In genomic region chr1:20110679-20111078, GRCh38 we compare ENCODE assay signal across 16 cellular contexts. TPM values are rescaled to one million over a fixed set of nuclear protein-coding genes. Genes with fewer than 3 reads are reported as not detected.
DNase-seq lines count a peak whose midpoint lies in the region; ATAC-seq, FAIRE-seq and TF ChIP-seq lines count a peak whose summit lies in the region.
"Had no signal": no experiment of that assay in that cellular context is flagged by ENCODE, and none has a peak within 500 bp of the region (broad histone marks: within the 10 kb centered on the region; RNA-seq: fewer than 3 reads in every experiment).

No MANE protein-coding gene starts in this region.

- H3K36me3 ChIP-seq in K562 (ENCODE audit: control insufficient read depth, insufficient read depth, low read length) (no peaks in the 10 kb centered on the region), right atrium auricular region (no peaks in the 10 kb centered on the region)
- H3K36me3 ChIP-seq: SJSA1 had no signal

- H3K4me1 ChIP-seq in K562 (replicated peaks in 1 of 2; ENCODE audit: control insufficient read depth in 2 of 2, insufficient read depth in 2 of 2, low read length in 2 of 2) (no peaks in the 10 kb centered on the region; a peak in 1 of 5 replicates), right atrium auricular region (peaks cover 0 to 12% of the 10 kb centered on the region in 2 donors)
- H3K4me1 ChIP-seq: SJSA1 had no signal

- H3K4me3 ChIP-seq in K562 (no peak overlapping the region), right atrium auricular region (no peak overlapping the region)
- H3K4me3 ChIP-seq: SJSA1 had no signal

- H3K9me3 ChIP-seq in K562 (replicated peaks; ENCODE audit: control insufficient read depth, insufficient read depth, low read depth, low read length) = no peaks in the 10 kb centered on the region
- no peaks in the 10 kb centered on the region for H3K9me3 ChIP-seq in right atrium auricular region
- H3K9me3 ChIP-seq: SJSA1 had no signal

- no TSS peak for BruUV-seq in K562 (replicated peaks; lab: Mats Ljungman, UMichigan)

- intact Hi-C loops in K562 (cut with micrococcal nuclease) = no loop called here

- POLR2A ChIA-PET in K562 (lab: Yijun Ruan, JAX) = no interaction called here

- DNase-seq in HS-5 (ENCODE audit: low read depth) (peak; percentile 33), K562 (ENCODE audit: extremely low read depth in 1 of 4, low spot score in 3 of 4) (peak in 1 of 4 experiments; percentile 27), right atrium auricular region (ENCODE audit: low spot score) (peak; percentile 71), stromal cell of bone marrow (ENCODE audit: low read depth) (peak; percentile 56), GM12891 (ENCODE audit: insufficient read length, low spot score) (no peak), NCI-H187 treated with DMSO at 0.1 percent for 48 hours (lab: John Stamatoyannopoulos, UW) (no peak)
- DNase-seq: activated CD4-positive, alpha-beta T cell treated with anti-CD3 and anti-CD28 coated beads, Interleukin-2, amount 50 U/mL, for 1 hour; central memory CD4-positive, alpha-beta T cell; foreskin fibroblast; NCI-H526; stimulated activated CD4-positive, alpha-beta T cell treated with anti-CD3 and anti-CD28 coated beads, Interleukin-4, amount 100 ng/mL, for 24 hours; stimulated activated naive CD8-positive, alpha-beta T cell treated with anti-CD3 and anti-CD28 coated beads, Interleukin-15, Interleukin-2, amounts not matched to agents 100 U/mL and 50 U/mL, for 24 hours had no signal

- H2AFZ ChIP-seq in K562 (ENCODE audit: low read depth, low read length) = no peak overlapping the region

- TF ChIP-seq CTCF in K562 (IDR thresholded peaks at IDR 0.05 in 2 of 3, conservative IDR thresholded peaks at IDR 0.05 in 1 of 3; ENCODE audit: insufficient read depth in 2 of 3, low read depth in 1 of 3, low read length in 3 of 3) (no peak), right atrium auricular region (IDR thresholded peaks at IDR 0.05) (no peak)

- H3K9me1 ChIP-seq in K562 (ENCODE audit: control insufficient read depth, insufficient read depth, low read length) = no peaks in the 10 kb centered on the region

- no peaks in the 10 kb centered on the region for H3K79me2 ChIP-seq in K562 (ENCODE audit: control insufficient read depth, insufficient read depth, low read length)

- WGBS in K562 (ENCODE audit: insufficient coverage, low coverage, missing lambda C conversion rate) = 1% methylated on average over 12 of the region's 12 CpGs

- no peak overlapping the region for H3K9ac ChIP-seq in K562 (ENCODE audit: insufficient read depth in 1 of 2, low read depth in 2 of 2, low read length in 2 of 2)

- FAIRE-seq in K562 (lab: Jason Lieb, UNC) (peak; percentile 64), GM12891 (lab: Jason Lieb, UNC) (no peak)

- CTCF ChIA-PET in K562 (lab: Yijun Ruan, JAX; ENCODE audit: low intra/inter-chr PET ratio) = no interaction called here

- TF ChIP-seq POLR2A in K562 (conservative IDR thresholded peaks at IDR 0.05) (no peak), GM12891 (IDR thresholded peaks at IDR 0.05; ENCODE audit: low read depth, low read length) (no peak)

- no peak; the same call in 2 of the 3 replicates for ATAC-seq in K562
- no peak for ATAC-seq in HG03045 (IDR thresholded peaks at IDR 0.05; ENCODE audit: unreplicated experiment)
- ATAC-seq: stimulated activated naive CD8-positive, alpha-beta T cell treated with anti-CD3 and anti-CD28 coated beads, Interleukin-15, Interleukin-2, amounts not matched to agents 100 U/mL and 50 U/mL, for 24 hours had no signal

- H3K27me3 ChIP-seq in K562 (ENCODE audit: control insufficient read depth in 2 of 2, insufficient read depth in 2 of 2, low read length in 2 of 2) (peaks cover 24 to 58% of the 10 kb centered on the region in 2 experiments), right atrium auricular region (no peaks in the 10 kb centered on the region)

- no peak for TF ChIP-seq RAD21 in K562 (CRISPR knock-in tag; conservative IDR thresholded peaks at IDR 0.05 in 1 of 2, IDR thresholded peaks at IDR 0.05 in 1 of 2)

- H4K20me1 ChIP-seq in K562 (replicated peaks; ENCODE audit: control insufficient read depth, insufficient read depth, low read length) = peaks cover 6% of the 10 kb centered on the region; the same call in 1 of the 2 replicates

- in situ Hi-C loops in K562 (cut with MboI) = no loop called here

- no peak for TF ChIP-seq EP300 in K562 (IDR thresholded peaks at IDR 0.05; ENCODE audit: low read length)

- H3K27ac ChIP-seq in K562 (ENCODE audit: extremely low read depth, low read depth, low read length) = no peak overlapping the region
- peak overlapping the region in 1 of 2 donors; percentile 31 for H3K27ac ChIP-seq in right atrium auricular region
- H3K27ac ChIP-seq: SJSA1 had no signal

- H3K4me2 ChIP-seq in K562 (ENCODE audit: insufficient read depth, low read length) = no peak overlapping the region

TF ChIP-seq in K562, 482 proteins besides CTCF, POLR2A, EP300 and RAD21 (continues in another document):
- TF ChIP-seq ZFP30 (CRISPR knock-in tag; IDR thresholded peaks at IDR 0.05; ENCODE audit: borderline replicate concordance) (no peak), E2F3 (CRISPR knock-in tag; IDR thresholded peaks at IDR 0.05) (no peak)

TF ChIP-seq in GM12891, 5 proteins besides CTCF, POLR2A, EP300 and RAD21:
- TF ChIP-seq POU2F2 (IDR thresholded peaks at IDR 0.05; ENCODE audit: low read depth, low read length) (no peak), SPI1 (IDR thresholded peaks at IDR 0.05; ENCODE audit: low read depth, low read length) (no peak), PAX5 (IDR thresholded peaks at IDR 0.05; ENCODE audit: insufficient read depth, low read length, severe bottlenecking) (no peak), TAF1 (IDR thresholded peaks at IDR 0.05; ENCODE audit: low read depth, low read length) (no peak), POLR2AphosphoS5 (IDR thresholded peaks at IDR 0.05; ENCODE audit: low read depth, low read length) (no peak)

RNA-seq across cellular contexts. Expression of gene PLA2G2D, which starts 8.7 kb away (rescaled TPM):
- total RNA-seq in K562 (2011; cell fraction: chromatin; rRNA removed; ENCODE audit: low replicate concordance) = not detected in 2 replicates
- total RNA-seq in K562 (2011; cell fraction: nucleolus; rRNA removed) = not detected in 2 replicates
- not detected in 2 replicates for total RNA-seq in K562 (2011; cell fraction: nucleoplasm; rRNA removed)
- total RNA-seq in K562 (2014; rRNA removed) (not detected in 2 replicates), K562 (2014; rRNA removed; fragmentation: Illumina TruSeq; extraction: Trizol) (not detected in 2 replicates), K562 (2015; rRNA removed; fragmentation: Illumina TruSeq; extraction: Trizol) (not detected in 2 replicates), K562 (2021) (not detected in 2 replicates), right atrium auricular region (not detected)
- polyA plus RNA-seq in K562 (2011; rRNA removed) (not detected in 2 replicates), K562 (2014; fragmentation: Illumina TruSeq; extraction: Trizol) (not detected in 2 replicates), K562 (2014; fragmentation: Nextera tagmentation; extraction: Ambion mirVana) (not detected), K562 (2014; rRNA removed) (not detected in 2 replicates)
- not detected in 2 replicates for polyA plus RNA-seq in K562 (2011; cell fraction: cytosol; rRNA removed)
- not detected in 2 replicates for polyA plus RNA-seq in K562 (2011; cell fraction: nucleus; rRNA removed)
- polyA plus RNA-seq in K562 (2012) = 0.03 and 0.07 TPM in 2 replicates
- not detected in 2 replicates for polyA minus RNA-seq in K562 (2011; rRNA and poly(A)+ RNA removed)
- not detected in 2 replicates for polyA minus RNA-seq in K562 (2011; cell fraction: cytosol; rRNA and poly(A)+ RNA removed)
- not detected in 2 replicates for polyA minus RNA-seq in K562 (2011; cell fraction: nucleus; rRNA and poly(A)+ RNA removed)
- 0.22 TPM for polyA plus RNA-seq in GM12891 (2012; ENCODE audit: low read depth, missing spikeins)
- total RNA-seq: osteocyte, SJSA1 had no signal

RNA-seq across cellular contexts. Expression of gene PLA2G2F, which starts 28.4 kb away (rescaled TPM):
- total RNA-seq in K562 (2011; cell fraction: chromatin; rRNA removed; ENCODE audit: low replicate concordance) = not detected in 2 replicates
- not detected in 2 replicates for total RNA-seq in K562 (2011; cell fraction: nucleolus; rRNA removed)
- not detected in 2 replicates for total RNA-seq in K562 (2011; cell fraction: nucleoplasm; rRNA removed)
- total RNA-seq in K562 (2014; rRNA removed) (not detected in 2 replicates), K562 (2014; rRNA removed; fragmentation: Illumina TruSeq; extraction: Trizol) (not detected in 2 replicates), K562 (2015; rRNA removed; fragmentation: Illumina TruSeq; extraction: Trizol) (not detected in 2 replicates), K562 (2021) (not detected in 2 replicates), right atrium auricular region (not detected)
- polyA plus RNA-seq in K562 (2011; rRNA removed) (not detected in 2 replicates), K562 (2014; fragmentation: Illumina TruSeq; extraction: Trizol) (not detected in 2 replicates), K562 (2014; fragmentation: Nextera tagmentation; extraction: Ambion mirVana) (not detected), K562 (2014; rRNA removed) (not detected in 2 replicates)
- polyA plus RNA-seq in K562 (2011; cell fraction: cytosol; rRNA removed) = not detected in 2 replicates
- polyA plus RNA-seq in K562 (2011; cell fraction: nucleus; rRNA removed) = not detected in 2 replicates
- polyA plus RNA-seq in K562 (2012) = 0.08 TPM in 1 of 2 replicates, not detected in the other
- not detected in 2 replicates for polyA minus RNA-seq in K562 (2011; rRNA and poly(A)+ RNA removed)
- not detected in 2 replicates for polyA minus RNA-seq in K562 (2011; cell fraction: cytosol; rRNA and poly(A)+ RNA removed)
- not detected in 2 replicates for polyA minus RNA-seq in K562 (2011; cell fraction: nucleus; rRNA and poly(A)+ RNA removed)
- not detected for polyA plus RNA-seq in GM12891 (2012; ENCODE audit: low read depth, missing spikeins)
- total RNA-seq: activated T-helper 2 cell treated with anti-CD3 and anti-CD28 coated beads, Interferon-gamma antibody, Interleukin-2, Interleukin-4, amounts not matched to agents 10 μg/mL and 5 μg/mL and 100 μg/mL, durations not matched to agents 14 hours and 24 hours and 36 hours; osteocyte; SJSA1 had no signal

RNA-seq across cellular contexts. Expression of gene PLA2G5, which starts 40.7 kb away (rescaled TPM):
- total RNA-seq in K562 (2011; cell fraction: chromatin; rRNA removed; ENCODE audit: low replicate concordance) = not detected in 2 replicates
- total RNA-seq in K562 (2011; cell fraction: nucleolus; rRNA removed) = not detected in 2 replicates
- total RNA-seq in K562 (2011; cell fraction: nucleoplasm; rRNA removed) = not detected in 2 replicates
- total RNA-seq in K562 (2014; rRNA removed) (not detected in 2 replicates), K562 (2014; rRNA removed; fragmentation: Illumina TruSeq; extraction: Trizol) (not detected in 2 replicates), K562 (2015; rRNA removed; fragmentation: Illumina TruSeq; extraction: Trizol) (not detected in 2 replicates), K562 (2021) (not detected in 2 replicates), right atrium auricular region (100 to 1,000 TPM; 115 to 149 TPM)
- polyA plus RNA-seq in K562 (2011; rRNA removed) (not detected in 2 replicates), K562 (2014; fragmentation: Illumina TruSeq; extraction: Trizol) (not detected in 2 replicates), K562 (2014; fragmentation: Nextera tagmentation; extraction: Ambion mirVana) (not detected), K562 (2014; rRNA removed) (not detected in 2 replicates)
- polyA plus RNA-seq in K562 (2011; cell fraction: cytosol; rRNA removed) = not detected in 2 replicates
- polyA plus RNA-seq in K562 (2011; cell fraction: nucleus; rRNA removed) = not detected in 2 replicates
- not detected in 2 replicates for polyA plus RNA-seq in K562 (2012)
- polyA minus RNA-seq in K562 (2011; rRNA and poly(A)+ RNA removed) = not detected in 2 replicates
- polyA minus RNA-seq in K562 (2011; cell fraction: cytosol; rRNA and poly(A)+ RNA removed) = not detected in 2 replicates
- not detected in 2 replicates for polyA minus RNA-seq in K562 (2011; cell fraction: nucleus; rRNA and poly(A)+ RNA removed)
- 0.28 TPM for polyA plus RNA-seq in GM12891 (2012; ENCODE audit: low read depth, missing spikeins)
- total RNA-seq: activated T-helper 2 cell treated with anti-CD3 and anti-CD28 coated beads, Interferon-gamma antibody, Interleukin-2, Interleukin-4, amounts not matched to agents 10 μg/mL and 5 μg/mL and 100 μg/mL, durations not matched to agents 14 hours and 24 hours and 36 hours; osteocyte; SJSA1 had no signal

Comparison
In these comparisons a context has a peak if more than half of its experiments do, and no peak if none do; other contexts are left out.
1. DNase-seq: peak in HS-5 (single experiment), right atrium auricular region (single experiment) and stromal cell of bone marrow (single experiment); none in GM12891 (single experiment) and NCI-H187 treated with DMSO at 0.1 percent for 48 hours (single experiment).
2. RNA of gene PLA2G5, which starts 40.7 kb away (total RNA-seq): 115 to 149 TPM in right atrium auricular region; not detected in K562; every median in the first group is over 100 times any median in the second.